Comparison of ENCODE assay signal across 8 cellular contexts in genomic region chr6:26240157-26240980, GRCh38.
DNase-seq lines count a peak whose midpoint lies in the region; ATAC-seq, FAIRE-seq and TF ChIP-seq lines count a peak whose summit lies in the region.

No MANE protein-coding gene starts in this region.

- BruUV-seq in mammary epithelial cell (replicated peaks; lab: Mats Ljungman, UMichigan) = TSS peak; percentile 99

- peak overlapping the region; percentile 95 for H3K27ac Mint-ChIP-seq in T-helper 1 cell treated with Interleukin-12 subunit alpha and Interleukin-12 subunit beta and Interleukin-4 antibody, amounts not matched to agents 30 μg/mL and 1 μg/mL, for 36 hours

- intact Hi-C loops in mammary epithelial cell (cut with micrococcal nuclease) = no loop called here

- H3K27me3 ChIP-seq in mammary epithelial cell (ENCODE audit: insufficient read depth, low read length) (no peaks in the 10 kb centered on the region), layer of hippocampus (ENCODE audit: control insufficient read depth, insufficient read depth, low read length) (peaks cover 6% of the 10 kb centered on the region)

- peak overlapping the region; percentile 57 for H3K9ac ChIP-seq in mammary epithelial cell (ENCODE audit: insufficient read depth, low read length)

- peaks cover 43% of the 10 kb centered on the region for H3K4me1 Mint-ChIP-seq in T-helper 1 cell treated with Interleukin-12 subunit alpha and Interleukin-12 subunit beta and Interleukin-4 antibody, amounts not matched to agents 30 μg/mL and 1 μg/mL, for 36 hours (ENCODE audit: low read depth)

- FAIRE-seq in GM12892 (lab: Jason Lieb, UNC) = peak; percentile 88

- ATAC-seq in HG02642 (IDR thresholded peaks at IDR 0.05; ENCODE audit: poor library complexity, unreplicated experiment) = peak; percentile 66

- no peaks in the 10 kb centered on the region for H3K36me3 ChIP-seq in mammary epithelial cell (ENCODE audit: insufficient read depth, low read length)

- no peaks in the 10 kb centered on the region for H3K79me2 ChIP-seq in mammary epithelial cell (ENCODE audit: insufficient read depth, low read length)

- H3K4me3 Mint-ChIP-seq in T-helper 1 cell treated with Interleukin-12 subunit alpha and Interleukin-12 subunit beta and Interleukin-4 antibody, amounts not matched to agents 30 μg/mL and 1 μg/mL, for 36 hours = peak overlapping the region; percentile 79

- H2AFZ ChIP-seq in mammary epithelial cell (ENCODE audit: low read depth, low read length) = peak overlapping the region; percentile 96

- H3K27ac ChIP-seq in mammary epithelial cell (ENCODE audit: insufficient read depth, low read depth, low read length) (peak overlapping the region; percentile 75), layer of hippocampus (ENCODE audit: low read depth, low read length) (peak overlapping the region; percentile 22)

- peak overlapping the region; percentile 81 for H3K4me2 ChIP-seq in mammary epithelial cell (ENCODE audit: insufficient read depth, low read depth, low read length)

- TF ChIP-seq POLR2A in GM12892 (IDR thresholded peaks at IDR 0.05; ENCODE audit: low read depth, low read length) = peak; percentile 91

- DNase-seq in GM12892 (ENCODE audit: insufficient read length) = no peak
- DNase-seq in mammary epithelial cell = peak; percentile 34
- DNase-seq in stimulated activated CD8-positive, alpha-beta memory T cell treated with anti-CD3 and anti-CD28 coated beads, Interleukin-12 subunit alpha, Interleukin-12 subunit beta, amount 100 ng/mL, for 1 hour (ENCODE audit: low read depth) = peak; percentile 43
- no peak for DNase-seq in 8988T
- no peak for DNase-seq in NCI-H2107 (lab: John Stamatoyannopoulos, UW)

- CTCF ChIA-PET in mammary epithelial cell (lab: Charles Lee; ENCODE audit: low non-redundant PET) = no interaction called here

- peaks cover 16% of the 10 kb centered on the region for H3K4me1 ChIP-seq in mammary epithelial cell (ENCODE audit: insufficient read depth, low read length)

- no peaks in the 10 kb centered on the region for H3K9me3 Mint-ChIP-seq in T-helper 1 cell treated with Interleukin-12 subunit alpha and Interleukin-12 subunit beta and Interleukin-4 antibody, amounts not matched to agents 30 μg/mL and 1 μg/mL, for 36 hours

- H3K36me3 Mint-ChIP-seq in T-helper 1 cell treated with Interleukin-12 subunit alpha and Interleukin-12 subunit beta and Interleukin-4 antibody, amounts not matched to agents 30 μg/mL and 1 μg/mL, for 36 hours (ENCODE audit: low read depth) = peaks cover 5% of the 10 kb centered on the region

- no peak for TF ChIP-seq CTCF in mammary epithelial cell (conservative IDR thresholded peaks at IDR 0.05 in 1 of 2, IDR thresholded peaks at IDR 0.05 in 1 of 2; ENCODE audit: extremely low read depth in 1 of 2, insufficient read depth in 1 of 2, low read depth in 1 of 2, low read length in 2 of 2)

- H4K20me1 ChIP-seq in mammary epithelial cell (ENCODE audit: insufficient read depth, low read length) = no peaks in the 10 kb centered on the region

- H3K4me3 ChIP-seq in mammary epithelial cell (replicated peaks in 1 of 3; ENCODE audit: insufficient read depth in 1 of 3, low read depth in 2 of 3, low read length in 3 of 3) = peak overlapping the region; percentile 28 to 53 (median 52)

- in situ Hi-C loops in mammary epithelial cell (cut with MboI; ENCODE audit: low sequenced_read_pairs in 2 of 2) = no loop called here

- dilution Hi-C loops in mammary epithelial cell (cut with HindIII; ENCODE audit: low sequenced_read_pairs) = no loop called here

- H3K9me3 ChIP-seq in mammary epithelial cell (replicated peaks; ENCODE audit: insufficient read depth, low read length) = no peaks in the 10 kb centered on the region

- H3K27me3 Mint-ChIP-seq in T-helper 1 cell treated with Interleukin-12 subunit alpha and Interleukin-12 subunit beta and Interleukin-4 antibody, amounts not matched to agents 30 μg/mL and 1 μg/mL, for 36 hours (ENCODE audit: low read depth) = no peaks in the 10 kb centered on the region

- WGBS in mammary epithelial cell (ENCODE audit: low coverage, missing lambda C conversion rate) = 3% methylated on average over 43 of the region's 48 CpGs

Comparison
In these comparisons a context has a peak if more than half of its experiments do, and no peak if none do; other contexts are left out.
1. DNase-seq: peak in mammary epithelial cell (single experiment) and stimulated activated CD8-positive, alpha-beta memory T cell treated with anti-CD3 and anti-CD28 coated beads, Interleukin-12 subunit alpha, Interleukin-12 subunit beta, amount 100 ng/mL, for 1 hour (single experiment); none in GM12892 (single experiment), 8988T (single experiment) and NCI-H2107 (single experiment).